Comparison of ENCODE assay signal across 8 cellular contexts in genomic region chr14:59274991-59275391, GRCh38.
DNase-seq lines count a peak whose midpoint lies in the region; ATAC-seq, FAIRE-seq and TF ChIP-seq lines count a peak whose summit lies in the region.

No MANE protein-coding gene starts in this region.

- peaks cover 22% of the 10 kb centered on the region for H3K4me1 Mint-ChIP-seq in central memory CD8-positive, alpha-beta T cell
- H3K4me1 Mint-ChIP-seq in CD4-positive, alpha-beta T cell (ENCODE audit: low read depth): peaks cover 7% of the 10 kb centered on the region

- POLR2A ChIA-PET in CD4-positive, alpha-beta T cell (lab: Charles Lee): no interaction called here

- no peak overlapping the region for H3K27ac ChIP-seq in CD4-positive, alpha-beta T cell (ENCODE audit: low read depth, low read length)

- TF ChIP-seq POLR2A in GM12892 (IDR thresholded peaks at IDR 0.05; ENCODE audit: low read depth, low read length): no peak

- H3K9me3 ChIP-seq in CD4-positive, alpha-beta T cell (ENCODE audit: control insufficient read depth, low read length): no peaks in the 10 kb centered on the region

- peak; percentile 52 for ATAC-seq in GM21723 (IDR thresholded peaks at IDR 0.05; ENCODE audit: unreplicated experiment)
- peak; percentile 62 for ATAC-seq in central memory CD8-positive, alpha-beta T cell (replicated peaks; ENCODE audit: extremely low read depth, poor library complexity, severe bottlenecking)
- ATAC-seq in CD4-positive, alpha-beta T cell (ENCODE audit: poor library complexity): no peak

- no peaks in the 10 kb centered on the region for H3K36me3 Mint-ChIP-seq in central memory CD8-positive, alpha-beta T cell (ENCODE audit: insufficient read depth)
- H3K36me3 Mint-ChIP-seq in CD4-positive, alpha-beta T cell (ENCODE audit: low read depth): peaks cover 9% of the 10 kb centered on the region

- peak; percentile 89 for FAIRE-seq in GM12892 (lab: Jason Lieb, UNC)

- H3K4me3 Mint-ChIP-seq in central memory CD8-positive, alpha-beta T cell: peak overlapping the region; percentile 12
- H3K4me3 Mint-ChIP-seq in CD4-positive, alpha-beta T cell: no peak overlapping the region

- TF ChIP-seq CTCF in CD4-positive, alpha-beta T cell (IDR thresholded peaks at IDR 0.05): no peak

- intact Hi-C loops in CD4-positive, alpha-beta T cell (cut with DNase I, micrococcal nuclease): no loop called here

- H3K9me3 Mint-ChIP-seq in central memory CD8-positive, alpha-beta T cell: no peaks in the 10 kb centered on the region
- H3K9me3 Mint-ChIP-seq in CD4-positive, alpha-beta T cell: no peaks in the 10 kb centered on the region

- no peak for DNase-seq in GM12892 (ENCODE audit: insufficient read length)
- peak; percentile 35 for DNase-seq in NCI-H1436 (lab: John Stamatoyannopoulos, UW)
- DNase-seq in central memory CD8-positive, alpha-beta T cell (ENCODE audit: low spot score in 2 of 2): no peak
- DNase-seq in retina: peak; percentile 54
- DNase-seq in CD4-positive, alpha-beta T cell: no peak
- DNase-seq in midbrain (lab: John Stamatoyannopoulos, UW): no peak
- no peak for DNase-seq in iPS-NIHi7 (ENCODE audit: extremely low spot score)

- H3K27me3 Mint-ChIP-seq in central memory CD8-positive, alpha-beta T cell: no peaks in the 10 kb centered on the region
- H3K27me3 Mint-ChIP-seq in CD4-positive, alpha-beta T cell: no peaks in the 10 kb centered on the region

- CTCF ChIA-PET in CD4-positive, alpha-beta T cell (lab: Charles Lee): no interaction called here

- peak overlapping the region; percentile 54 for H3K27ac Mint-ChIP-seq in central memory CD8-positive, alpha-beta T cell (ENCODE audit: low read depth)
- H3K27ac Mint-ChIP-seq in CD4-positive, alpha-beta T cell: no peak overlapping the region

- no peaks in the 10 kb centered on the region for H3K27me3 ChIP-seq in CD4-positive, alpha-beta T cell (ENCODE audit: control insufficient read depth, insufficient read depth, low read length)

Comparison
In these comparisons a context has a peak if more than half of its experiments do, and no peak if none do; other contexts are left out.
1. DNase-seq: peak in NCI-H1436 (single experiment) and retina (single experiment); none in GM12892 (single experiment), central memory CD8-positive, alpha-beta T cell (0 of 2), CD4-positive, alpha-beta T cell (0 of 10), midbrain (single experiment) and iPS-NIHi7 (single experiment).